In the genomic region with DNA sequence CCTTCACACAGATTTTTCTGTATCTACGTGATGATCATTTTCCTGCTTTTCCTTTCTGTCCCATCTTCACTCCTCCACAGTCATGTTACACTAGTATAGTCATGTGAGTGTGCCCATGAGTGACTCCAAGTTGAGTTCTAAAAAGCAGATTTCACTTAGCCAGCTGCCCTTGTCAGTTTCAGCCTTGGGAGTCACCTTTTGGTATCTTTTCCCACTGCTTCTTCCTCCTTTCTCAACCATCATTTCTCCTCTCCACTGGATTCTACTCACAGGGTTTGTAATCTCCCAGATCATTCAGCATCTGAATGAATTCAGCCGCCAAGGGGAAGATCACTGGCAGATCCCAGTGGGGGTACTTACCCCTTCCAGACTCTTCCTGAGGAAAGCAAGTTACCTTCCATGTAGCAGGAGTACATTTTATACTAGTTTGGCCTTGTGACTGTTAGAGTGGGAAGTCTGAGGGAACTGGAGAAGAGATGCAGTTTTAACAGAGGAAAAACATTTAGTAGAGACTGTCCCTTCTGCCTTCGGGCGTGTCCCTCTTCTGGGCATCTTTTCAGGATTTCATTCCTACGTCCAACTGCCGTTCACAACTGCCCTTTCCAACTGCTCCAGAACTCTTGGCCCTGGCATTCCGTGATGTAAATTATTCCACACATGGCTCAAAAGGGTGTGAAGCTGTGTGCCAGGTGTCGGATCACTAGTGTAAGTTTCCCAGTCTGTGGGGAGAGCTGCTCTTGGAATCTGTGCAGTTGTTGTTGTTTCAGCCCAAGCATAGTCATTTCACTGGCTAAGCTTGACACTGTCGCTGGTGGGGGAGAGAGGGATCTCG, we compare ENCODE assay signal across 11 cellular contexts. TPM values are rescaled to one million over a fixed set of nuclear protein-coding genes. Genes with fewer than 3 reads are reported as not detected.
DNase-seq lines count a peak whose midpoint lies in the region; ATAC-seq, FAIRE-seq and TF ChIP-seq lines count a peak whose summit lies in the region.
"Had no signal": no experiment of that assay in that cellular context is flagged by ENCODE, and none has a peak within 500 bp of the region (broad histone marks: within the 10 kb centered on the region; RNA-seq: fewer than 3 reads in every experiment).

No MANE protein-coding gene starts in this region.

- ATAC-seq in lower lobe of right lung = no peak
- ATAC-seq in stimulated activated memory B cell treated with anti-CD40 and anti-IgM and Interleukin-4, amounts not matched to agents 10 μg/mL and 1 μg/mL and 100 μg/mL, for 72 hours = no peak

- H3K9me3 Mint-ChIP-seq in stimulated activated memory B cell treated with anti-CD40 and anti-IgM and Interleukin-4, amounts not matched to agents 10 μg/mL and 1 μg/mL and 100 μg/mL, for 72 hours = no peaks in the 10 kb centered on the region
- no peaks in the 10 kb centered on the region for H3K9me3 Mint-ChIP-seq in activated naive CD4-positive, alpha-beta T cell treated with anti-CD3 and anti-CD28 coated beads, Interleukin-2, amount 10 ng/mL, durations not matched to agents 7 days and 5 days
- H3K9me3 Mint-ChIP-seq: activated CD4-positive, alpha-beta memory T cell treated with anti-CD3 and anti-CD28 coated beads for 36 hours had no signal

- CTCF ChIA-PET in activated naive CD4-positive, alpha-beta T cell treated with anti-CD3 and anti-CD28 coated beads, Interleukin-2, amount 10 ng/mL, durations not matched to agents 7 days and 5 days (lab: Charles Lee) = interaction anchor here (1.1 kb wide), 1 partner anchor 10 kb away, joined by 3 read pairs; no protein-coding TSS in a partner anchor

- no peak for FAIRE-seq in urothelium cell line (lab: Jason Lieb, UNC)

- H3K27ac Mint-ChIP-seq in stimulated activated memory B cell treated with anti-CD40 and anti-IgM and Interleukin-4, amounts not matched to agents 10 μg/mL and 1 μg/mL and 100 μg/mL, for 72 hours = peak overlapping the region; percentile 71
- H3K27ac Mint-ChIP-seq in activated naive CD4-positive, alpha-beta T cell treated with anti-CD3 and anti-CD28 coated beads, Interleukin-2, amount 10 ng/mL, durations not matched to agents 7 days and 5 days = no peak overlapping the region
- H3K27ac Mint-ChIP-seq: activated CD4-positive, alpha-beta memory T cell treated with anti-CD3 and anti-CD28 coated beads for 36 hours had no signal

- DNase-seq in H7 (peak; percentile 74), caudate nucleus (lab: John Stamatoyannopoulos, UW) (peak in 6 of 61 donors; percentile 1 to 18 (median 14)), lower lobe of right lung (no peak), T-helper 9 cell (no peak), urothelium cell line (ENCODE audit: low spot score) (no peak), GM19240 (ENCODE audit: insufficient read length, low spot score) (no peak)
- no peak for DNase-seq in activated naive CD4-positive, alpha-beta T cell treated with anti-CD3 and anti-CD28 coated beads, Interleukin-2, amount 10 ng/mL, durations not matched to agents 7 days and 5 days
- DNase-seq: activated CD4-positive, alpha-beta memory T cell treated with anti-CD3 and anti-CD28 coated beads for 36 hours; islet precursor cell; stimulated activated CD4-positive, alpha-beta T cell treated with anti-CD3 and anti-CD28 coated beads, Interleukin-2, amount 100 ng/mL, for 24 hours had no signal

- intact Hi-C loops in lower lobe of right lung (cut with DNase I) = no loop called here

- TF ChIP-seq CTCF in lower lobe of right lung (IDR thresholded peaks at IDR 0.05) = no peak

- no peak overlapping the region for H3K4me3 Mint-ChIP-seq in stimulated activated memory B cell treated with anti-CD40 and anti-IgM and Interleukin-4, amounts not matched to agents 10 μg/mL and 1 μg/mL and 100 μg/mL, for 72 hours
- H3K4me3 Mint-ChIP-seq in activated naive CD4-positive, alpha-beta T cell treated with anti-CD3 and anti-CD28 coated beads, Interleukin-2, amount 10 ng/mL, durations not matched to agents 7 days and 5 days = no peak overlapping the region
- H3K4me3 Mint-ChIP-seq: activated CD4-positive, alpha-beta memory T cell treated with anti-CD3 and anti-CD28 coated beads for 36 hours had no signal

- H3K27me3 ChIP-seq in H7 (ENCODE audit: control insufficient read depth, insufficient read depth, low read length) (no peaks in the 10 kb centered on the region), lower lobe of right lung (ENCODE audit: low read depth) (no peaks in the 10 kb centered on the region)

- no peaks in the 10 kb centered on the region for H3K9me3 ChIP-seq in lower lobe of right lung

- H3K27me3 Mint-ChIP-seq in stimulated activated memory B cell treated with anti-CD40 and anti-IgM and Interleukin-4, amounts not matched to agents 10 μg/mL and 1 μg/mL and 100 μg/mL, for 72 hours = no peaks in the 10 kb centered on the region
- H3K27me3 Mint-ChIP-seq in activated naive CD4-positive, alpha-beta T cell treated with anti-CD3 and anti-CD28 coated beads, Interleukin-2, amount 10 ng/mL, durations not matched to agents 7 days and 5 days = no peaks in the 10 kb centered on the region
- H3K27me3 Mint-ChIP-seq: activated CD4-positive, alpha-beta memory T cell treated with anti-CD3 and anti-CD28 coated beads for 36 hours had no signal

- no peak overlapping the region for H3K4me3 ChIP-seq in H7 (ENCODE audit: insufficient read depth, low read depth, low read length)
- H3K4me3 ChIP-seq in lower lobe of right lung = no peak overlapping the region

- H3K4me1 ChIP-seq in lower lobe of right lung = peaks cover 14% of the 10 kb centered on the region

- peaks cover 27% of the 10 kb centered on the region for H3K4me1 Mint-ChIP-seq in stimulated activated memory B cell treated with anti-CD40 and anti-IgM and Interleukin-4, amounts not matched to agents 10 μg/mL and 1 μg/mL and 100 μg/mL, for 72 hours
- H3K4me1 Mint-ChIP-seq in activated naive CD4-positive, alpha-beta T cell treated with anti-CD3 and anti-CD28 coated beads, Interleukin-2, amount 10 ng/mL, durations not matched to agents 7 days and 5 days = peaks cover 7% of the 10 kb centered on the region

- peaks cover 10% of the 10 kb centered on the region for H3K36me3 Mint-ChIP-seq in stimulated activated memory B cell treated with anti-CD40 and anti-IgM and Interleukin-4, amounts not matched to agents 10 μg/mL and 1 μg/mL and 100 μg/mL, for 72 hours
- H3K36me3 Mint-ChIP-seq in activated naive CD4-positive, alpha-beta T cell treated with anti-CD3 and anti-CD28 coated beads, Interleukin-2, amount 10 ng/mL, durations not matched to agents 7 days and 5 days = peaks cover 7% of the 10 kb centered on the region
- H3K36me3 Mint-ChIP-seq: activated CD4-positive, alpha-beta memory T cell treated with anti-CD3 and anti-CD28 coated beads for 36 hours had no signal

- H3K27ac ChIP-seq in caudate nucleus (ENCODE audit: low read depth, low read length) (peak overlapping the region; percentile 24), lower lobe of right lung (peak overlapping the region; percentile 46)

- H3K36me3 ChIP-seq in H7 (replicated peaks; ENCODE audit: control insufficient read depth, insufficient read depth, low read length) (no peaks in the 10 kb centered on the region), lower lobe of right lung (peaks cover 38% of the 10 kb centered on the region)

RNA-seq across cellular contexts. Expression of a gene that starts 38.9 kb away (rescaled TPM):
- total RNA-seq in H7 (2014; rRNA removed; shearing (Covaris generic)) = 6.0 and 8.8 TPM in 2 replicates
- total RNA-seq in lower lobe of right lung = 20.7 TPM

RNA-seq across cellular contexts. Expression of a gene that starts 58.7 kb away (rescaled TPM):
- 114 and 125 TPM in 2 replicates for total RNA-seq in H7 (2014; rRNA removed; shearing (Covaris generic))
- total RNA-seq in lower lobe of right lung = 64.5 TPM
